Comparison of ENCODE assay signal across 8 cellular contexts in the genomic region with DNA sequence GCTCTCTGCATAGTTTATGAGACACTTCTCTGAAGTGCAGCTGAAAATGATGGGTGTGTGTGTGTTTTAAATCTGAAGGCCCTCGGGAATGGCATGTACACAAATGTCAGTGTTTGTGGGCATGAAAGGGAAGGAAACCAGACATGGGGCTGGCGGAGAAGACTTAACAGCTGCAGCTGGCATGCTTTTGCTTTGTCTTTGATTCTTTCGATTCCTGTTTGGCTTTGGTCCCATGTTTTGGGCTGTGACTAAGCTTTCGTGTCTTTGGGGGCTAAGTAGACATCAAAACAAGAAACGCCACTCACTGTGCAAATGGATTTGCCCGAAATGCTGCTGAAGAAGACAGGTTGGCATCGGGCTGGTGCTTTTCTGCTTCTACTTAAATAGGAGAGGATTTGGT.
DNase-seq lines count a peak whose midpoint lies in the region; ATAC-seq and TF ChIP-seq lines count a peak whose summit lies in the region.

No MANE protein-coding gene starts in this region.

- ATAC-seq in HG02588 (IDR thresholded peaks at IDR 0.05; ENCODE audit: unreplicated experiment), result peak; percentile 75

- peaks cover 45% of the 10 kb centered on the region for H3K9me3 Mint-ChIP-seq in T-helper 1 cell treated with Interleukin-12 subunit alpha and Interleukin-12 subunit beta and Interleukin-4 antibody, amounts not matched to agents 30 μg/mL and 1 μg/mL, for 36 hours

- no peak for TF ChIP-seq CTCF in dorsolateral prefrontal cortex (IDR thresholded peaks at IDR 0.05 in 54 of 56, conservative IDR thresholded peaks at IDR 0.05 in 2 of 56; ENCODE audit: low read depth in 1 of 56, partially characterized antibody in 56 of 56)

- peak overlapping the region in 58 of 59 donors; percentile 6 to 97 (median 88) for H3K27ac ChIP-seq in dorsolateral prefrontal cortex

- peaks cover 31% of the 10 kb centered on the region for H3K36me3 Mint-ChIP-seq in T-helper 1 cell treated with Interleukin-12 subunit alpha and Interleukin-12 subunit beta and Interleukin-4 antibody, amounts not matched to agents 30 μg/mL and 1 μg/mL, for 36 hours (ENCODE audit: low read depth)

- peak overlapping the region in 35 of 59 donors; percentile 0 to 53 (median 24) for H3K4me3 ChIP-seq in dorsolateral prefrontal cortex

- no peaks in the 10 kb centered on the region for H3K27me3 ChIP-seq in dorsolateral prefrontal cortex

- DNase-seq in CD1c-positive myeloid dendritic cell (ENCODE audit: extremely low spot score) (peak; percentile 49), dorsolateral prefrontal cortex (peak in 2 of 10 donors; percentile 51), 8988T (no peak), SHP77 (lab: John Stamatoyannopoulos, UW) (no peak), OCI-M2 (lab: John Stamatoyannopoulos, UW; ENCODE audit: unreplicated experiment) (no peak)
- peak; percentile 34 for DNase-seq in stimulated activated CD4-positive, alpha-beta T cell treated with anti-CD3 and anti-CD28 coated beads, Interleukin-4, amount 100 ng/mL, for 1 hour

- H3K4me3 Mint-ChIP-seq in T-helper 1 cell treated with Interleukin-12 subunit alpha and Interleukin-12 subunit beta and Interleukin-4 antibody, amounts not matched to agents 30 μg/mL and 1 μg/mL, for 36 hours, result peak overlapping the region; percentile 70

- H3K4me1 Mint-ChIP-seq in T-helper 1 cell treated with Interleukin-12 subunit alpha and Interleukin-12 subunit beta and Interleukin-4 antibody, amounts not matched to agents 30 μg/mL and 1 μg/mL, for 36 hours (ENCODE audit: low read depth), result peaks cover 20% of the 10 kb centered on the region

- intact Hi-C loops in dorsolateral prefrontal cortex (cut with DNase I), result no loop called here

- no peaks in the 10 kb centered on the region for H3K27me3 Mint-ChIP-seq in T-helper 1 cell treated with Interleukin-12 subunit alpha and Interleukin-12 subunit beta and Interleukin-4 antibody, amounts not matched to agents 30 μg/mL and 1 μg/mL, for 36 hours (ENCODE audit: low read depth)

- peak overlapping the region; percentile 51 for H3K27ac Mint-ChIP-seq in T-helper 1 cell treated with Interleukin-12 subunit alpha and Interleukin-12 subunit beta and Interleukin-4 antibody, amounts not matched to agents 30 μg/mL and 1 μg/mL, for 36 hours

Comparison
In these comparisons a context has a peak if more than half of its experiments do, and no peak if none do; other contexts are left out.
1. DNase-seq: peak in CD1c-positive myeloid dendritic cell (single experiment) and stimulated activated CD4-positive, alpha-beta T cell treated with anti-CD3 and anti-CD28 coated beads, Interleukin-4, amount 100 ng/mL, for 1 hour (single experiment); none in 8988T (single experiment), SHP77 (0 of 2) and OCI-M2 (single experiment).